In genomic region chr1:94541175-94542087, GRCh38 we compare ENCODE assay signal across 8 cellular contexts. TPM values are rescaled to one million over a fixed set of nuclear protein-coding genes. Genes with fewer than 3 reads are reported as not detected.
DNase-seq lines count a peak whose midpoint lies in the region; ATAC-seq and TF ChIP-seq lines count a peak whose summit lies in the region.

F3 (minus strand) TSS chr1:94541759; CDS start chr1:94541636, 123 bp downstream.

- H3K9me3 Mint-ChIP-seq in activated T-helper 2 cell treated with anti-CD3 and anti-CD28 coated beads, Interferon-gamma antibody, Interleukin-2, Interleukin-4, amounts not matched to agents 10 μg/mL and 5 μg/mL and 100 μg/mL, durations not matched to agents 14 hours and 24 hours and 36 hours = no peaks in the 10 kb centered on the region
- H3K9me3 Mint-ChIP-seq in nephron = no peaks in the 10 kb centered on the region

- peak; percentile 82 for ATAC-seq in GM18909 (IDR thresholded peaks at IDR 0.05; ENCODE audit: poor library complexity, unreplicated experiment)
- ATAC-seq in HG03432 (IDR thresholded peaks at IDR 0.05; ENCODE audit: unreplicated experiment) = peak; percentile 92
- peak; percentile 82 for ATAC-seq in PC-3
- peak; percentile 97 for ATAC-seq in stimulated activated naive CD8-positive, alpha-beta T cell treated with anti-CD3 and anti-CD28 coated beads, Interleukin-15, Interleukin-2, amounts not matched to agents 100 U/mL and 50 U/mL, for 24 hours

- no peak; the same call in 1 of the 2 replicates for TF ChIP-seq CTCF in AG09319 (IDR thresholded peaks at IDR 0.05; ENCODE audit: low read depth, low read length)
- TF ChIP-seq CTCF in PC-3 (conservative IDR thresholded peaks at IDR 0.05; ENCODE audit: low read depth, low read length) = peak; percentile 26; the same call in 1 of the 2 replicates
- peak in 2 of 3 experiments; percentile 10 to 29 for TF ChIP-seq CTCF in nephron (IDR thresholded peaks at IDR 0.05; ENCODE audit: unreplicated experiment in 3 of 3)

- H3K27me3 ChIP-seq in PC-3 (ENCODE audit: low read length) = no peaks in the 10 kb centered on the region

- H3K4me1 ChIP-seq in PC-3 (ENCODE audit: insufficient read depth, low read length) = peaks cover 59% of the 10 kb centered on the region

- DNase-seq in AG09319 (ENCODE audit: extremely low read depth, low read depth) (peak; percentile 85), PC-3 (peak; percentile 91), fibroblast of the conjunctiva (ENCODE audit: low read depth) (peak; percentile 79)
- peak; percentile 63 for DNase-seq in activated T-helper 2 cell treated with anti-CD3 and anti-CD28 coated beads, Interferon-gamma antibody, Interleukin-2, Interleukin-4, amounts not matched to agents 10 μg/mL and 5 μg/mL and 100 μg/mL, durations not matched to agents 14 hours and 24 hours and 36 hours (ENCODE audit: low spot score)
- DNase-seq in stimulated activated naive CD8-positive, alpha-beta T cell treated with anti-CD3 and anti-CD28 coated beads, Interleukin-15, Interleukin-2, amounts not matched to agents 100 U/mL and 50 U/mL, for 24 hours = peak; percentile 87

- peak within 1 kb of the TSS; percentile 60 for H3K27ac Mint-ChIP-seq in activated T-helper 2 cell treated with anti-CD3 and anti-CD28 coated beads, Interferon-gamma antibody, Interleukin-2, Interleukin-4, amounts not matched to agents 10 μg/mL and 5 μg/mL and 100 μg/mL, durations not matched to agents 14 hours and 24 hours and 36 hours
- H3K27ac Mint-ChIP-seq in nephron = peak within 1 kb of the TSS; percentile 67 to 90 (median 84)

- H3K79me2 ChIP-seq in PC-3 (ENCODE audit: low read length) = peaks cover 10% of the 10 kb centered on the region

- CTCF ChIA-PET in PC-3 (lab: Charles Lee) = interaction anchor here (0.8 kb wide), 1 partner anchor 28 kb away, joined by 3 read pairs; no protein-coding TSS in a partner anchor

- intact Hi-C loops in PC-3 (cut with micrococcal nuclease) = no loop called here
- intact Hi-C loops in activated T-helper 2 cell treated with anti-CD3 and anti-CD28 coated beads, Interferon-gamma antibody, Interleukin-2, Interleukin-4, amounts not matched to agents 10 μg/mL and 5 μg/mL and 100 μg/mL, durations not matched to agents 14 hours and 24 hours and 36 hours (cut with micrococcal nuclease) = loop anchor here (10.0 kb wide), 1 partner anchor 127 kb away; the partner anchor contains the start of gene ABCD3

- peak within 1 kb of the TSS; percentile 78 for H3K4me3 ChIP-seq in PC-3 (ENCODE audit: low read length)

- peak within 1 kb of the TSS; percentile 87 for H3K4me2 ChIP-seq in PC-3 (ENCODE audit: low read length)

- no peaks in the 10 kb centered on the region for H3K36me3 ChIP-seq in PC-3 (ENCODE audit: low read depth, low read length)

- peak within 1 kb of the TSS; percentile 18 for H3K27ac ChIP-seq in PC-3 (ENCODE audit: low read length)

- H3K9ac ChIP-seq in PC-3 (ENCODE audit: low read length) = peak within 1 kb of the TSS; percentile 56

- H3F3A ChIP-seq in PC-3 (ENCODE audit: low read length, unreplicated experiment) = no peaks in the 10 kb centered on the region

- peak within 1 kb of the TSS; percentile 82 for H2AFZ ChIP-seq in PC-3 (ENCODE audit: low read length)

- POLR2A ChIA-PET in PC-3 (lab: Charles Lee; ENCODE audit: unreplicated experiment) = no interaction called here

- no peaks in the 10 kb centered on the region for H4K20me1 ChIP-seq in PC-3 (ENCODE audit: low read length)

- BruUV-seq in PC-3 (replicated peaks; lab: Mats Ljungman, UMichigan) = no TSS peak

- peaks cover 21% of the 10 kb centered on the region for H3K4me1 Mint-ChIP-seq in activated T-helper 2 cell treated with anti-CD3 and anti-CD28 coated beads, Interferon-gamma antibody, Interleukin-2, Interleukin-4, amounts not matched to agents 10 μg/mL and 5 μg/mL and 100 μg/mL, durations not matched to agents 14 hours and 24 hours and 36 hours (ENCODE audit: low read depth)
- peaks cover 42% of the 10 kb centered on the region for H3K4me1 Mint-ChIP-seq in nephron

- peak within 1 kb of the TSS; percentile 83 for H3K4me3 Mint-ChIP-seq in activated T-helper 2 cell treated with anti-CD3 and anti-CD28 coated beads, Interferon-gamma antibody, Interleukin-2, Interleukin-4, amounts not matched to agents 10 μg/mL and 5 μg/mL and 100 μg/mL, durations not matched to agents 14 hours and 24 hours and 36 hours (ENCODE audit: low read depth)
- peak within 1 kb of the TSS; percentile 91 to 93 (median 92) for H3K4me3 Mint-ChIP-seq in nephron

- H3K36me3 Mint-ChIP-seq in activated T-helper 2 cell treated with anti-CD3 and anti-CD28 coated beads, Interferon-gamma antibody, Interleukin-2, Interleukin-4, amounts not matched to agents 10 μg/mL and 5 μg/mL and 100 μg/mL, durations not matched to agents 14 hours and 24 hours and 36 hours (ENCODE audit: low read depth) = no peaks in the 10 kb centered on the region
- H3K36me3 Mint-ChIP-seq in nephron (ENCODE audit: low read depth) = peaks cover 14% of the 10 kb centered on the region

- H3K27me3 Mint-ChIP-seq in activated T-helper 2 cell treated with anti-CD3 and anti-CD28 coated beads, Interferon-gamma antibody, Interleukin-2, Interleukin-4, amounts not matched to agents 10 μg/mL and 5 μg/mL and 100 μg/mL, durations not matched to agents 14 hours and 24 hours and 36 hours (ENCODE audit: low read depth) = peaks cover 70% of the 10 kb centered on the region
- peaks cover 11% of the 10 kb centered on the region for H3K27me3 Mint-ChIP-seq in nephron (ENCODE audit: low read depth)

- H3K9me2 ChIP-seq in PC-3 (replicated peaks; ENCODE audit: low read length) = no peaks in the 10 kb centered on the region

- H3K9me3 ChIP-seq in PC-3 (ENCODE audit: low read length) = no peaks in the 10 kb centered on the region

RNA-seq across cellular contexts. Expression of gene F3, which starts in this region (rescaled TPM):
- total RNA-seq in PC-3 (2014; rRNA removed) = 8.0 and 8.5 TPM in 2 replicates
- 0.74 and 1.0 TPM in 2 replicates for total RNA-seq in activated T-helper 2 cell treated with anti-CD3 and anti-CD28 coated beads, Interferon-gamma antibody, Interleukin-2, Interleukin-4, amounts not matched to agents 10 μg/mL and 5 μg/mL and 100 μg/mL, durations not matched to agents 14 hours and 24 hours and 36 hours

Comparison
In these comparisons a context has a peak if more than half of its experiments do, and no peak if none do; other contexts are left out.
1. Peak in every context shown above with its lines: DNase-seq, ATAC-seq, H3K4me3 ChIP-seq and H3K27ac ChIP-seq.